In genomic region chr16:11127610-11128195, GRCh38 we compare ENCODE assay signal across 1 cellular context.
TF ChIP-seq lines count a peak whose summit lies in the region.

No MANE protein-coding gene starts in this region.

TF ChIP-seq in GM23338, 12 proteins besides CTCF, POLR2A, EP300 and RAD21 (continued from another document):
- TF ChIP-seq REST (IDR thresholded peaks at IDR 0.05; ENCODE audit: unreplicated experiment), result no peak
- no peak for TF ChIP-seq NANOG (IDR thresholded peaks at IDR 0.05; ENCODE audit: borderline replicate concordance)
- no peak for TF ChIP-seq ZNF462 (CRISPR knock-in tag; IDR thresholded peaks at IDR 0.05)
- TF ChIP-seq STAT1 (IDR thresholded peaks at IDR 0.05; ENCODE audit: unreplicated experiment), result no peak
- no peak for TF ChIP-seq ZNF331 (CRISPR knock-in tag; IDR thresholded peaks at IDR 0.05; ENCODE audit: low read depth)
- no peak for TF ChIP-seq JUNB (IDR thresholded peaks at IDR 0.05; ENCODE audit: unreplicated experiment)
TF ChIP-seq in GM23338: peak in this region for 0.
